ENCODE assay signal across 18 cellular contexts in the genomic region with DNA sequence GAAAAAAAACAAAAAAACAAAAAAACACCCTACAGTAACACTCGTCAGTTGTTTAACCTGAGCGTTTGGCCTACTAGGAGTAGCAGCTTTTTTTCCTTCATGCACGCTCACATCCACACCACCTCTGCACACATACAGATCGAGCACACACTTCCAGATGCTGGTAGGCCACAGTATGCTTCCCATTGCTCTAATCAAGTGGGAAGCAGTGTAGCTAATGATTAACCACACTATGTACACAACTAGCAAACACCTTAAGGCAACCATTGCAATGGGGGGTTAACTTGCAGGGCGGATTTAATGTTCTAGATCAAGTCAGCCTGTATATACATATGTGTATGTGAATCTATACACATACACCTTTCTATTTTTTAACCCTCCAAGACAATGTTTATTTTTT.
A peak's percentile ranks its signal among the peaks of the same experiment; 100 is the strongest.
DNase-seq lines count a peak whose midpoint lies in the region; ATAC-seq, FAIRE-seq and TF ChIP-seq lines count a peak whose summit lies in the region.
"Had no signal": no experiment of that assay in that cellular context is flagged by ENCODE, and none has a peak within 500 bp of the region (broad histone marks: within the 10 kb centered on the region; RNA-seq: fewer than 3 reads in every experiment).

No MANE protein-coding gene starts in this region.

- ATAC-seq in T-helper 17 cell: no peak
- no peak for ATAC-seq in GM18519 (IDR thresholded peaks at IDR 0.05; ENCODE audit: low FRiP score, unreplicated experiment)
- no peak for ATAC-seq in HG02678 (IDR thresholded peaks at IDR 0.05; ENCODE audit: unreplicated experiment)
- ATAC-seq: K562 had no signal

- peak; percentile 15 for FAIRE-seq in GM18507 (lab: Jason Lieb, UNC)
- FAIRE-seq: A204.1 had no signal

- H3K4me3 Mint-ChIP-seq in T-helper 17 cell: no peak overlapping the region

- peaks cover 0 to 22% (median 12%) of the 10 kb centered on the region in 4 donors for H3K4me1 ChIP-seq in liver (ENCODE audit: control insufficient read depth in 4 of 4, insufficient read depth in 4 of 4, low read length in 3 of 4)

- H3K36me3 Mint-ChIP-seq in T-helper 17 cell (ENCODE audit: low read depth): no peaks in the 10 kb centered on the region

- H3K36me3 ChIP-seq in liver (ENCODE audit: control insufficient read depth in 4 of 4, insufficient read depth in 3 of 4, low read depth in 1 of 4, low read length in 3 of 4): peaks cover 7 to 43% (median 31%) of the 10 kb centered on the region in 4 donors

- H3K9ac ChIP-seq in liver (ENCODE audit: low read depth in 1 of 2, low read length in 2 of 2): no peak overlapping the region

- TF ChIP-seq CTCF in 22Rv1 (IDR thresholded peaks at IDR 0.05) (no peak), liver (IDR thresholded peaks at IDR 0.05; ENCODE audit: low read depth, low read length, missing input control) (no peak)

- no peaks in the 10 kb centered on the region for H3K27me3 ChIP-seq in liver (ENCODE audit: control insufficient read depth in 4 of 4, insufficient read depth in 4 of 4, low read length in 3 of 4)

- H3K27ac ChIP-seq in 22Rv1: peak overlapping the region; percentile 69
- H3K27ac ChIP-seq in liver (ENCODE audit: low read depth in 1 of 2, low read length in 2 of 2): no peak overlapping the region

- H3K27me3 Mint-ChIP-seq in T-helper 17 cell: no peaks in the 10 kb centered on the region

- H3K4me1 Mint-ChIP-seq in T-helper 17 cell: peaks cover 2% of the 10 kb centered on the region

- H3K27ac Mint-ChIP-seq in T-helper 17 cell: peak overlapping the region; percentile 24

- DNase-seq in GM18507 (ENCODE audit: extremely low spot score, insufficient read length, low read depth): no peak
- no peak for DNase-seq in T-helper 17 cell
- DNase-seq in glomerular visceral epithelial cell (ENCODE audit: extremely low spot score): no peak
- DNase-seq in islet precursor cell: no peak
- DNase-seq: C1 segment of cervical spinal cord, DMS153, HCEC 1CT, NCI-H1417 treated with DMSO at 0.1 percent for 48 hours, NCI-H2029, NCI-H2171, NCI-H446 treated with DMSO at 0.1 percent for 48 hours, NCI-H774 had no signal

- H3K9me3 ChIP-seq in T-helper 17 cell (ENCODE audit: control insufficient read depth, low read length, poor library complexity, severe bottlenecking) (no peaks in the 10 kb centered on the region), liver (ENCODE audit: control insufficient read depth in 4 of 4, low read length in 3 of 4) (no peaks in the 10 kb centered on the region)

- TF ChIP-seq RAD21 in liver (IDR thresholded peaks at IDR 0.05): peak in 1 of 2 donors; percentile 29

- H3K4me3 ChIP-seq in liver (ENCODE audit: low read depth in 1 of 3, low read length in 3 of 3): no peak overlapping the region
- H3K4me3 ChIP-seq: K562 had no signal

- WGBS in liver: 73% methylated on average over 5 of the region's 5 CpGs

TF ChIP-seq in liver, 16 proteins besides CTCF, POLR2A, EP300 and RAD21:
- TF ChIP-seq TAF1 (conservative IDR thresholded peaks at IDR 0.05) (no peak), YY1 (IDR thresholded peaks at IDR 0.05) (peak; percentile 56), FOXA2 (IDR thresholded peaks at IDR 0.05) (peak; percentile 74)
TF ChIP-seq in liver: peak in this region for 2.
